8 cellular contexts compared by ENCODE assay signal in the genomic region with DNA sequence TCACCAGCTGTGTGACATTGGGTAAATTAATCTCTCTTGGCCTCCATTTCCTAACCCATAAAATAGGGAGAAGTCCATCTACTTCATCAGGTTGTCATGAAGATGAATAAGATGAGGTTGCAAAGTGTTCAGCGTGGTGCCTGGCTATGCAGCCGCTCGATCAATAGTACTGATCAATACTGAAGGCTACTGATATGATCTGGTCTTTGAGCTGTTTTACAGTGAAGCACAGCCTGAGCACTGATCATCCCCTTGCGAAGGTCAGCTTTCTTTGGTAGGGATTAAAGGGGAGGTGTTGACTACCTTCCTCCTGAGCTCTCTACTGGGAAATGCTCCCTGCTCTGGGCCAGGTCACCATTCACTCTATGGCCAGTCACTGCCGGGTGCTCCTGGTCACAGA.
"Had no signal": no experiment of that assay in that cellular context is flagged by ENCODE, and none has a peak within 500 bp of the region (broad histone marks: within the 10 kb centered on the region; RNA-seq: fewer than 3 reads in every experiment).

No MANE protein-coding gene starts in this region.

- H3K4me3 Mint-ChIP-seq: GM23338, H9 had no signal

- H3K4me3 ChIP-seq: GM23338 had no signal

- DNase-seq: H9, HCEC 1CT, KBM-7 had no signal

- H3K27ac Mint-ChIP-seq: GM23338, H9, IgD-negative memory B cell had no signal

- ATAC-seq: GM23338 had no signal

- FAIRE-seq: H1, H54, HTR-8/SVneo had no signal

- H3K9me3 Mint-ChIP-seq: IgD-negative memory B cell had no signal
